Comparison of ENCODE assay signal across 16 cellular contexts in genomic region chr4:96145671-96146070, GRCh38.
"Had no signal": no experiment of that assay in that cellular context is flagged by ENCODE, and none has a peak within 500 bp of the region (broad histone marks: within the 10 kb centered on the region; RNA-seq: fewer than 3 reads in every experiment).

No MANE protein-coding gene starts in this region.

- H3K9me3 ChIP-seq: body of pancreas, heart left ventricle, stomach had no signal

- H3K4me1 ChIP-seq: body of pancreas, heart left ventricle, left lung, stomach had no signal

- DNase-seq: activated CD4-positive, alpha-beta T cell treated with anti-CD3 and anti-CD28 coated beads for 36 hours; activated CD8-positive, alpha-beta memory T cell treated with anti-CD3 and anti-CD28 coated beads, Interleukin-2, amount 50 U/mL, for 48 hours; activated CD8-positive, alpha-beta T cell treated with anti-CD3 and anti-CD28 coated beads, Interleukin-2, amount 10 ng/mL, durations not matched to agents 7 days and 5 days; activated naive CD4-positive, alpha-beta T cell; body of pancreas; effector memory CD8-positive, alpha-beta T cell; heart left ventricle; islet precursor cell; left lung; nephron progenitor cell; stimulated activated CD4-positive, alpha-beta T cell treated with anti-CD3 and anti-CD28 coated beads, Interleukin-4, amount 100 ng/mL, for 24 hours; stomach; WERI-Rb-1 had no signal

- H3K4me1 Mint-ChIP-seq: activated CD4-positive, alpha-beta T cell treated with anti-CD3 and anti-CD28 coated beads for 36 hours; central memory CD8-positive, alpha-beta T cell had no signal

- H3K4me3 ChIP-seq: body of pancreas, heart left ventricle, left lung, stomach had no signal

- H3K27me3 ChIP-seq: body of pancreas, heart left ventricle, left lung, stomach had no signal

- H3K4me3 Mint-ChIP-seq: activated CD4-positive, alpha-beta T cell treated with anti-CD3 and anti-CD28 coated beads for 36 hours; activated CD8-positive, alpha-beta T cell treated with anti-CD3 and anti-CD28 coated beads, Interleukin-2, amount 10 ng/mL, durations not matched to agents 7 days and 5 days; activated T-helper 1 cell treated with anti-CD3 and anti-CD28 coated beads, Interleukin-12 subunit alpha, Interleukin-12 subunit beta, Interleukin-2, Interleukin-4 antibody, amounts not matched to agents 30 ng/mL and 10 ng/mL and 1 ng/mL, durations not matched to agents 14 hours and 24 hours and 36 hours; central memory CD8-positive, alpha-beta T cell; dendritic cell treated with granulocyte-macrophage colony-stimulating factor and Interleukin-4, amounts not matched to agents 40 ng/mL and 50 ng/mL, for 4 days; effector memory CD8-positive, alpha-beta T cell; nephron progenitor cell had no signal

- H3K36me3 ChIP-seq: heart left ventricle, left lung, stomach, WERI-Rb-1 had no signal

- H3K9me3 Mint-ChIP-seq: activated T-helper 1 cell treated with anti-CD3 and anti-CD28 coated beads, Interleukin-12 subunit alpha, Interleukin-12 subunit beta, Interleukin-2, Interleukin-4 antibody, amounts not matched to agents 30 ng/mL and 10 ng/mL and 1 ng/mL, durations not matched to agents 14 hours and 24 hours and 36 hours; nephron progenitor cell had no signal

- H3K27me3 Mint-ChIP-seq: activated CD4-positive, alpha-beta T cell treated with anti-CD3 and anti-CD28 coated beads for 36 hours; central memory CD8-positive, alpha-beta T cell; dendritic cell treated with granulocyte-macrophage colony-stimulating factor and Interleukin-4, amounts not matched to agents 40 ng/mL and 50 ng/mL, for 4 days; effector memory CD8-positive, alpha-beta T cell had no signal

- H3K27ac ChIP-seq: body of pancreas, heart left ventricle, left lung, stomach, WERI-Rb-1 had no signal

- H3K27ac Mint-ChIP-seq: activated CD4-positive, alpha-beta T cell treated with anti-CD3 and anti-CD28 coated beads for 36 hours; activated CD8-positive, alpha-beta T cell treated with anti-CD3 and anti-CD28 coated beads, Interleukin-2, amount 10 ng/mL, durations not matched to agents 7 days and 5 days; activated T-helper 1 cell treated with anti-CD3 and anti-CD28 coated beads, Interleukin-12 subunit alpha, Interleukin-12 subunit beta, Interleukin-2, Interleukin-4 antibody, amounts not matched to agents 30 ng/mL and 10 ng/mL and 1 ng/mL, durations not matched to agents 14 hours and 24 hours and 36 hours; dendritic cell treated with granulocyte-macrophage colony-stimulating factor and Interleukin-4, amounts not matched to agents 40 ng/mL and 50 ng/mL, for 4 days; effector memory CD8-positive, alpha-beta T cell; nephron progenitor cell had no signal
